8 cellular contexts compared by ENCODE assay signal in genomic region chr12:65826513-65827171, GRCh38. TPM values are rescaled to one million over a fixed set of nuclear protein-coding genes. Genes with fewer than 3 reads are reported as not detected.
A peak's percentile ranks its signal among the peaks of the same experiment; 100 is the strongest.
DNase-seq lines count a peak whose midpoint lies in the region; ATAC-seq and TF ChIP-seq lines count a peak whose summit lies in the region.

No MANE protein-coding gene starts in this region.

- ATAC-seq in GM18870 (IDR thresholded peaks at IDR 0.05; ENCODE audit: unreplicated experiment): no peak
- ATAC-seq in GM18502 (IDR thresholded peaks at IDR 0.05; ENCODE audit: poor library complexity, unreplicated experiment): no peak
- ATAC-seq in left lobe of liver: no peak

- H3K79me2 ChIP-seq in osteoblast (ENCODE audit: insufficient read depth, low read length): peaks cover 76% of the 10 kb centered on the region

- H3K27me3 ChIP-seq in osteoblast (ENCODE audit: insufficient read depth, low read length): no peaks in the 10 kb centered on the region

- TF ChIP-seq CTCF in epithelial cell of proximal tubule (conservative IDR thresholded peaks at IDR 0.05; ENCODE audit: low read depth, low read length) (no peak), osteoblast (IDR thresholded peaks at IDR 0.05; ENCODE audit: extremely low read depth, low read depth, low read length) (no peak)

- peak overlapping the region; percentile 95 for H3K4me2 ChIP-seq in osteoblast (ENCODE audit: insufficient read depth, low read length)

- peak; percentile 80 for DNase-seq in EL
- peak; percentile 45 for DNase-seq in NCI-H226
- no peak for DNase-seq in epithelial cell of proximal tubule (ENCODE audit: low read depth)
- peak; percentile 86 for DNase-seq in osteoblast (ENCODE audit: insufficient read length, low spot score, missing footprints)
- DNase-seq in germinal center (ENCODE audit: low spot score): no peak
- DNase-seq in left lobe of liver (ENCODE audit: low spot score): no peak

- peak overlapping the region; percentile 96 for H3K27ac ChIP-seq in osteoblast (ENCODE audit: low read depth, low read length)

- no peaks in the 10 kb centered on the region for H4K20me1 ChIP-seq in osteoblast (ENCODE audit: insufficient read depth, low read length)

- peaks cover 59% of the 10 kb centered on the region for H3K4me1 ChIP-seq in osteoblast (ENCODE audit: insufficient read depth, low read length)

- H2AFZ ChIP-seq in osteoblast (ENCODE audit: low read length): no peak overlapping the region

- H3K9me3 ChIP-seq in osteoblast (ENCODE audit: low read depth, low read length): no peaks in the 10 kb centered on the region

- peaks cover 31% of the 10 kb centered on the region for H3K36me3 ChIP-seq in osteoblast (ENCODE audit: insufficient read depth, low read length)

- H3K4me3 ChIP-seq in epithelial cell of proximal tubule (ENCODE audit: low read depth, low read length) (peak overlapping the region; percentile 91), osteoblast (ENCODE audit: insufficient read depth, low read length) (peak overlapping the region; percentile 90)

RNA-seq across cellular contexts. Expression of gene HMGA2, which starts 2.4 kb away (rescaled TPM):
- total RNA-seq in epithelial cell of proximal tubule (103 and 147 TPM in 2 replicates), osteoblast (15.9 and 19.7 TPM in 2 replicates), left lobe of liver (0.25 TPM)

Comparison
In these comparisons a context has a peak if more than half of its experiments do, and no peak if none do; other contexts are left out.
1. DNase-seq: peak in EL (single experiment), NCI-H226 (single experiment) and osteoblast (single experiment); none in epithelial cell of proximal tubule (single experiment), germinal center (single experiment) and left lobe of liver (single experiment).
2. RNA of gene HMGA2, which starts 2.4 kb away (total RNA-seq): 103 to 147 TPM in epithelial cell of proximal tubule and 15.9 to 19.7 TPM in osteoblast; 0.25 TPM in left lobe of liver (single experiment); every median in the first group is over 10 times any median in the second.